ENCODE assay signal across 15 cellular contexts in the genomic region with DNA sequence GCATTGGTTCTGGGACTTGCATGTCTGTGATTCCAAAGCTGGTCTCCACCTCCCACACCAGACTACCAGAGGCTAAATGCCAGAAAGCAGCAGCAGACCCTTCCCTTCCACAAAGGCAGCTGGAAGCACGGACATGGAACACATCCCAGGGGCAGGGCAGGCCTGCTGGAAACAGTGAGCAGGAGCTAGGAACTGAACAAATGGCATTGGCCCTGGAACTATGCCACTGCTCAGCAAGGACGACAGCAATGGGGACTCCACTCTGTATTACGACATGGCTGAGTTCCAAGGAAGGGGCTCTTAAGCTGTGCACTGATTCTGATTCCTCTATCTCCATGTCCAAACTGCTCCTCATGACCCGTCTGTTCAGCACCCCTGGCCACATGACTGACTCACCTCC.
DNase-seq lines count a peak whose midpoint lies in the region; ATAC-seq lines count a peak whose summit lies in the region.
"Had no signal": no experiment of that assay in that cellular context is flagged by ENCODE, and none has a peak within 500 bp of the region (broad histone marks: within the 10 kb centered on the region; RNA-seq: fewer than 3 reads in every experiment).

No MANE protein-coding gene starts in this region.

- no peaks in the 10 kb centered on the region for H3K27me3 ChIP-seq in mesenchymal stem cell (ENCODE audit: control insufficient read depth in 1 of 2, insufficient read depth in 1 of 2, low read length in 2 of 2)

- DNase-seq in left ventricle myocardium superior (no peak), left cardiac atrium (no peak), mesenchymal stem cell (no peak), GM03348 (ENCODE audit: low spot score) (no peak), inferior parietal cortex (ENCODE audit: extremely low spot score) (no peak)
- DNase-seq in activated naive CD8-positive, alpha-beta T cell treated with anti-CD3 and anti-CD28 coated beads, Interleukin-2, amount 50 U/mL, for 24 hours = no peak
- DNase-seq: activated CD4-positive, alpha-beta T cell treated with anti-CD3 and anti-CD28 coated beads, Interleukin-2, amount 50 U/mL, for 1 hour; activated naive CD4-positive, alpha-beta T cell treated with anti-CD3 and anti-CD28 coated beads, Interleukin-2, amount 50 U/mL, for 16 hours; central memory CD4-positive, alpha-beta T cell; NCI-H187 treated with DMSO at 0.1 percent for 48 hours had no signal

- no peak overlapping the region for H3K4me3 Mint-ChIP-seq in activated naive CD8-positive, alpha-beta T cell treated with anti-CD3 and anti-CD28 coated beads, Interleukin-2, amount 50 U/mL, for 24 hours
- H3K4me3 Mint-ChIP-seq: GM23338, nephron had no signal

- H3K4me1 Mint-ChIP-seq in activated naive CD8-positive, alpha-beta T cell treated with anti-CD3 and anti-CD28 coated beads, Interleukin-2, amount 50 U/mL, for 24 hours = peaks cover 4% of the 10 kb centered on the region
- H3K4me1 Mint-ChIP-seq: GM23338, nephron had no signal

- peak overlapping the region; percentile 56 for H3K9ac ChIP-seq in mesenchymal stem cell (ENCODE audit: low read length)

- no peak overlapping the region for H3K18ac ChIP-seq in mesenchymal stem cell (ENCODE audit: low read depth in 1 of 2, low read length in 2 of 2)

- H3K27ac Mint-ChIP-seq in activated naive CD8-positive, alpha-beta T cell treated with anti-CD3 and anti-CD28 coated beads, Interleukin-2, amount 50 U/mL, for 24 hours = peak overlapping the region; percentile 50
- H3K27ac Mint-ChIP-seq: GM23338, nephron had no signal

- no peaks in the 10 kb centered on the region for H3K9me3 Mint-ChIP-seq in activated naive CD8-positive, alpha-beta T cell treated with anti-CD3 and anti-CD28 coated beads, Interleukin-2, amount 50 U/mL, for 24 hours
- H3K9me3 Mint-ChIP-seq: GM23338, nephron had no signal

- peaks cover 6% of the 10 kb centered on the region for H3K4me1 ChIP-seq in mesenchymal stem cell (ENCODE audit: control insufficient read depth, insufficient read depth, low read depth, low read length)

- H4K8ac ChIP-seq in mesenchymal stem cell (ENCODE audit: low read length) = no peak overlapping the region

- H3K36me3 ChIP-seq in mesenchymal stem cell (ENCODE audit: control insufficient read depth in 1 of 2, insufficient read depth in 2 of 2, low read depth in 1 of 2, low read length in 2 of 2) = peaks cover 39 to 51% of the 10 kb centered on the region in 2 experiments

- no peak overlapping the region for H3K4ac ChIP-seq in mesenchymal stem cell (ENCODE audit: low read depth in 1 of 2, low read length in 2 of 2)

- no peak overlapping the region for H2AK5ac ChIP-seq in mesenchymal stem cell (ENCODE audit: low read length, severe bottlenecking)

- H3K23ac ChIP-seq in mesenchymal stem cell (ENCODE audit: low read length in 2 of 2) = no peak overlapping the region

- no peak overlapping the region for H2BK5ac ChIP-seq in mesenchymal stem cell (ENCODE audit: low read depth, low read length, poor library complexity, severe bottlenecking)

- H3K9me3 ChIP-seq in mesenchymal stem cell (ENCODE audit: control insufficient read depth, low read length) = no peaks in the 10 kb centered on the region

- H3K36me3 Mint-ChIP-seq in activated naive CD8-positive, alpha-beta T cell treated with anti-CD3 and anti-CD28 coated beads, Interleukin-2, amount 50 U/mL, for 24 hours (ENCODE audit: low read depth) = peaks cover 27% of the 10 kb centered on the region

- H2BK120ac ChIP-seq in mesenchymal stem cell (ENCODE audit: low read depth, low read length) = no peak overlapping the region

- WGBS in mesenchymal stem cell = 91% methylated on average over 4 of the region's 4 CpGs

- no peak overlapping the region for H3K14ac ChIP-seq in mesenchymal stem cell (ENCODE audit: low read length in 2 of 2)

- peaks cover 10% of the 10 kb centered on the region for H3K79me1 ChIP-seq in mesenchymal stem cell (replicated peaks; ENCODE audit: low read length, poor library complexity, severe bottlenecking)

- H3K27me3 Mint-ChIP-seq in activated naive CD8-positive, alpha-beta T cell treated with anti-CD3 and anti-CD28 coated beads, Interleukin-2, amount 50 U/mL, for 24 hours = no peaks in the 10 kb centered on the region

- H2BK15ac ChIP-seq in mesenchymal stem cell (ENCODE audit: low read depth, poor library complexity, severe bottlenecking) = no peak overlapping the region

- no peak overlapping the region for H2AFZ ChIP-seq in mesenchymal stem cell (ENCODE audit: low read depth, low read length)
- H2AFZ ChIP-seq: GM23338 had no signal

- H3K4me3 ChIP-seq in mesenchymal stem cell (ENCODE audit: insufficient read depth in 1 of 2, low read depth in 1 of 2, low read length in 2 of 2) = no peak overlapping the region
- H3K4me3 ChIP-seq: GM23338, lung had no signal

- H3K4me2 ChIP-seq in mesenchymal stem cell (ENCODE audit: low read length, poor library complexity, severe bottlenecking) = no peak overlapping the region
- H3K4me2 ChIP-seq: GM23338 had no signal

- no peak overlapping the region for H4K91ac ChIP-seq in mesenchymal stem cell (ENCODE audit: low read length)

- intact Hi-C loops in left ventricle myocardium superior (cut with micrococcal nuclease) = no loop called here
- intact Hi-C loops in left cardiac atrium (cut with DNase I) = no loop called here

- no peak overlapping the region for H3K27ac ChIP-seq in mesenchymal stem cell (ENCODE audit: low read length, poor library complexity, severe bottlenecking)

- H2BK12ac ChIP-seq in mesenchymal stem cell (ENCODE audit: low read length in 2 of 2) = no peak overlapping the region

- ATAC-seq in left ventricle myocardium superior (peak; percentile 24), left cardiac atrium (no peak), HG03571 (IDR thresholded peaks at IDR 0.05; ENCODE audit: unreplicated experiment) (no peak), HG02571 (IDR thresholded peaks at IDR 0.05; ENCODE audit: unreplicated experiment) (no peak)
- no peak for ATAC-seq in activated naive CD8-positive, alpha-beta T cell treated with anti-CD3 and anti-CD28 coated beads, Interleukin-2, amount 50 U/mL, for 24 hours
- ATAC-seq: GM23338 had no signal
